Comparison of ENCODE assay signal across 8 cellular contexts in the genomic region with DNA sequence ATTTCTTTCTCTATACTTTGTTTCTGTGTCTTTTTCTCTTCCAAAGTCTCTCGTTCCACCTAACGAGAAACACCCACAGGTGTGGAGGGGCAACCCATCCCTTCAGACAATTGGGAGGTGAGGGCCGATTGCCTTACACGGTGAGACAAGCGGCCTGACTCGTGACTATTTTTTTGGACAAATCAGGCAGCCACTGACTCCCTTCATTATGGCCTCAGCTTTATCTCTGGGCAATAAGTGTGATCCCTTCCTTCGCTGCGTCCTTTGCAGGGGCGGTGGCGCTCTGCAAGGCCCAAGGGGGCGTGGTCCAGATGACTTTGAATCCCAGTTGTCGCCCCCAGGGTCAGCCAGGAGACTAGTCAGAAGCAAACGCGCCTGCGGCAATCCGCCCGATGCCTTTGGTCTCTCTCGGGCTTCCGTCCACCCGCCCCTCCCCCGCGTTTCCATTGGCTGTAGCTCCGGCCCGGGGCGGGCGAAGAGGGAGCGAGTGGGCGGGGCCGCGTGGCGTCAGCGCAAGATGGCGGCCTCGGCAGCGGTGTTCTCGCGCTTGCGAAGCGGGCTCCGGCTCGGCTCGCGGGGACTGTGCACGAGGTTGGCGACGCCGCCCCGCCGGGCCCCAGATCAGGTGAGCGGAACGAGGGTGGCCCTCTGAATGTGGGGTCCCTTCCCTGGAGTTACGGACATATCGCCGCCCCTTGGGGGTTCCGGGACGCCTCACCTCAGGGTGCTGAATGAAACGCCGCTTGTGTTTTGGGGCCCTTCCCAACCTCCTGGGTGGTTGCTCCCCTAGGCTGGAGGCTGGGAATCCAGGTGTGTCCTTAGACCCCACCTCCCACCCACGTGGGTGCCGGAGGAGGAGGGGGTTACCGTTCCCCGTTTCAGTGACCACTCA. TPM values are rescaled to one million over a fixed set of nuclear protein-coding genes. Genes with fewer than 3 reads are reported as not detected.
A peak's percentile ranks its signal among the peaks of the same experiment; 100 is the strongest.
DNase-seq lines count a peak whose midpoint lies in the region; ATAC-seq and TF ChIP-seq lines count a peak whose summit lies in the region.

Gene TIMM50 (plus strand): TSS at position 502 of the 892 bp plus-strand sequence. CDS start 16 bp downstream, at position 518.

- TF ChIP-seq EP300 in esophagus muscularis mucosa (IDR thresholded peaks at IDR 0.05) = no peak

- 1% methylated on average over 17 of the region's 62 CpGs for WGBS in esophagus muscularis mucosa

- H3K4me3 ChIP-seq in esophagus muscularis mucosa = peak within 1 kb of the TSS; percentile 66 to 97 (median 82)

- peaks cover 18 to 32% (median 18%) of the 10 kb centered on the region in 4 donors for H3K4me1 ChIP-seq in esophagus muscularis mucosa

- H3K27ac Mint-ChIP-seq in activated T-cell treated with anti-CD3 and anti-CD28 coated beads, Interleukin-2, amount 50 U/mL, for 72 hours = peak within 1 kb of the TSS; percentile 96

- peak; percentile 87 for ATAC-seq in GM21825 (IDR thresholded peaks at IDR 0.05; ENCODE audit: unreplicated experiment)
- ATAC-seq in activated T-cell treated with anti-CD3 and anti-CD28 coated beads, Interleukin-2, amount 50 U/mL, for 72 hours (replicated peaks in 1 of 2) = peak; percentile 94 to 95

- peak within 1 kb of the TSS; percentile 75 to 87 (median 81) for H3K27ac ChIP-seq in esophagus muscularis mucosa (replicated peaks in 1 of 4)

- H3K27me3 Mint-ChIP-seq in activated T-cell treated with anti-CD3 and anti-CD28 coated beads, Interleukin-2, amount 50 U/mL, for 72 hours (ENCODE audit: low read depth) = no peaks in the 10 kb centered on the region

- peaks cover 16 to 47% (median 35%) of the 10 kb centered on the region in 4 donors for H3K36me3 ChIP-seq in esophagus muscularis mucosa

- DNase-seq in DMS79 (lab: John Stamatoyannopoulos, UW) (peak; percentile 95), Kasumi-1 (lab: John Stamatoyannopoulos, UW) (peak; percentile 92 to 95), RKO (ENCODE audit: low spot score) (peak; percentile 96), esophagus muscularis mucosa (ENCODE audit: extremely low spot score) (peak; percentile 99), myocyte (ENCODE audit: low read depth) (peak; percentile 97)
- peak; percentile 98 to 99 for DNase-seq in activated T-cell treated with anti-CD3 and anti-CD28 coated beads, Interleukin-2, amount 50 U/mL, for 72 hours
- peak; percentile 92 to 96 for DNase-seq in stimulated activated CD8-positive, alpha-beta memory T cell treated with anti-CD3 and anti-CD28 coated beads, Interleukin-7, amount 100 ng/mL, for 4 hours (ENCODE audit: low read depth in 2 of 2)

- peaks cover 26% of the 10 kb centered on the region for H3K4me1 Mint-ChIP-seq in activated T-cell treated with anti-CD3 and anti-CD28 coated beads, Interleukin-2, amount 50 U/mL, for 72 hours (ENCODE audit: low read depth)

- H3K4me3 Mint-ChIP-seq in activated T-cell treated with anti-CD3 and anti-CD28 coated beads, Interleukin-2, amount 50 U/mL, for 72 hours = peak within 1 kb of the TSS; percentile 94 to 97

- TF ChIP-seq POLR2A in esophagus muscularis mucosa (IDR thresholded peaks at IDR 0.05; ENCODE audit: low read depth) = no peak

- H3K9me3 ChIP-seq in esophagus muscularis mucosa = no peaks in the 10 kb centered on the region

- no peaks in the 10 kb centered on the region for H3K9me3 Mint-ChIP-seq in activated T-cell treated with anti-CD3 and anti-CD28 coated beads, Interleukin-2, amount 50 U/mL, for 72 hours

- H3K36me3 Mint-ChIP-seq in activated T-cell treated with anti-CD3 and anti-CD28 coated beads, Interleukin-2, amount 50 U/mL, for 72 hours (ENCODE audit: insufficient read depth in 2 of 2) = peaks cover 2 to 12% of the 10 kb centered on the region in 2 donors

- intact Hi-C loops in esophagus muscularis mucosa (cut with DNase I) = no loop called here

- peak in 1 of 3 experiments; percentile 10 for TF ChIP-seq CTCF in esophagus muscularis mucosa (IDR thresholded peaks at IDR 0.05)

- no peaks in the 10 kb centered on the region for H3K27me3 ChIP-seq in esophagus muscularis mucosa

RNA-seq across cellular contexts. Expression of gene TIMM50, which starts in this region (rescaled TPM):
- 10 to 100 TPM; 52.4 to 55.8 TPM for total RNA-seq in activated T-cell treated with anti-CD3 and anti-CD28 coated beads, Interleukin-2, amount 50 U/mL, for 72 hours
- total RNA-seq in esophagus muscularis mucosa = 10 to 100 TPM; 36.1 to 58.0 (median 51.3) TPM
- total RNA-seq in myocyte = 65.1 and 71.1 TPM in 2 replicates
- polyA plus RNA-seq in myocyte (2012) = 85.3 TPM

Comparison
In these comparisons a context has a peak if more than half of its experiments do, and no peak if none do; other contexts are left out.
1. Peak in every context shown above with its lines: DNase-seq, ATAC-seq, H3K4me3 ChIP-seq and H3K27ac ChIP-seq.